27 cellular contexts compared by ENCODE assay signal in the genomic region with DNA sequence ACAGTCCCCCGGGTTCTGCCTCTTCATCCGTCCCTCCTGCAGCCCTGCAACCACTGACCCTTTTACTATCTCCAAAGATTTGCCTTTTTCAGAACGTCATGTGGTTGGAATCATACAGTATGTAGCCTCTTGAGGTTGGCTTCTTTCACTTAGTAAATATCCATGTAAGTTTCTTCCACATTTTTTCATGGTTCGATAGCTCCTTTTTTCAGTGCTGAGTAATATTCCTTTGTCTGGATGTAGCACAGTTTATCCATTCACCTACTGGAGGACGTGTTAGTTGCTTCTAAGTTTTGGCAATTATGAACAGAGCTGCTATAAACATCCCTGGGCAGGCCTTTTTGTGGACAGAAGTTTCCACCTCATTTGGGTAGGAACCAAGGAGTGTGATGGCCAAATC. TPM values are rescaled to one million over a fixed set of nuclear protein-coding genes. Genes with fewer than 3 reads are reported as not detected.
"Had no signal": no experiment of that assay in that cellular context is flagged by ENCODE, and none has a peak within 500 bp of the region (broad histone marks: within the 10 kb centered on the region; RNA-seq: fewer than 3 reads in every experiment).

No MANE protein-coding gene starts in this region.

- H3K9ac ChIP-seq: parathyroid adenoma had no signal

- H3K27me3 ChIP-seq: right lobe of liver, testis, vagina had no signal

- DNase-seq: islet precursor cell; left ventricle myocardium inferior; naive thymus-derived CD8-positive, alpha-beta T cell; occipital lobe; psoas muscle; right lobe of liver; stimulated activated CD4-positive, alpha-beta T cell treated with anti-CD3 and anti-CD28 coated beads, Interleukin-1b, Interleukin-23, amount 100 ng/mL, for 48 hours; stimulated activated CD4-positive, alpha-beta T cell treated with anti-CD3 and anti-CD28 coated beads, Interleukin-2, amount 100 ng/mL, for 48 hours; stimulated activated CD4-positive, alpha-beta T cell treated with anti-CD3 and anti-CD28 coated beads, Interleukin-4, amount 100 ng/mL, for 4 hours; stimulated activated CD8-positive, alpha-beta memory T cell treated with anti-CD3 and anti-CD28 coated beads, Interleukin-4, amount 100 ng/mL, for 48 hours; stimulated activated naive B cell treated with anti-CD40 and anti-IgM and Interleukin-4, amounts not matched to agents 10 μg/mL and 1 μg/mL and 100 μg/mL, for 72 hours; stimulated activated naive CD8-positive, alpha-beta T cell treated with anti-CD3 and anti-CD28 coated beads, Interleukin-15, Interleukin-2, amounts not matched to agents 100 U/mL and 50 U/mL, for 24 hours; stomach; testis; thyroid gland; transverse colon; upper lobe of left lung had no signal

- ATAC-seq: naive thymus-derived CD8-positive, alpha-beta T cell; psoas muscle; right lobe of liver; stimulated activated naive B cell treated with anti-CD40 and anti-IgM and Interleukin-4, amounts not matched to agents 10 μg/mL and 1 μg/mL and 100 μg/mL, for 72 hours; stimulated activated naive CD8-positive, alpha-beta T cell treated with anti-CD3 and anti-CD28 coated beads, Interleukin-15, Interleukin-2, amounts not matched to agents 100 U/mL and 50 U/mL, for 24 hours had no signal

- H3K4me3 ChIP-seq: hepatocyte, left ventricle myocardium inferior, lung, psoas muscle, right lobe of liver, smooth muscle cell, stomach, testis, thyroid gland, transverse colon, upper lobe of left lung, vagina had no signal

- H3K9me3 ChIP-seq: left ventricle myocardium inferior, neutrophil, psoas muscle, right lobe of liver, stomach, testis, thyroid gland, transverse colon, upper lobe of left lung, vagina had no signal

- H3K27ac ChIP-seq: hepatocyte, left ventricle myocardium inferior, neutrophil, parathyroid adenoma, psoas muscle, right lobe of liver, stomach, testis, thyroid gland, transverse colon, upper lobe of left lung, vagina had no signal

- H2AFZ ChIP-seq: hepatocyte, parathyroid adenoma had no signal

- H3K4me1 Mint-ChIP-seq: memory B cell had no signal

- H3K9me3 Mint-ChIP-seq: naive thymus-derived CD8-positive, alpha-beta T cell; nephron; neural crest cell; stimulated activated naive B cell treated with anti-CD40 and anti-IgM and Interleukin-4, amounts not matched to agents 10 μg/mL and 1 μg/mL and 100 μg/mL, for 72 hours had no signal

- H3K36me3 Mint-ChIP-seq: memory B cell; stimulated activated naive B cell treated with anti-CD40 and anti-IgM and Interleukin-4, amounts not matched to agents 10 μg/mL and 1 μg/mL and 100 μg/mL, for 72 hours had no signal

- H3K4me1 ChIP-seq: parathyroid adenoma, psoas muscle had no signal

- H3K4me3 Mint-ChIP-seq: memory B cell; naive thymus-derived CD8-positive, alpha-beta T cell; nephron; neural crest cell; stimulated activated naive B cell treated with anti-CD40 and anti-IgM and Interleukin-4, amounts not matched to agents 10 μg/mL and 1 μg/mL and 100 μg/mL, for 72 hours had no signal

- H3K4me2 ChIP-seq: hepatocyte, smooth muscle cell had no signal

- H3K36me3 ChIP-seq: left ventricle myocardium inferior, neutrophil, right lobe of liver, stomach, thyroid gland, transverse colon, upper lobe of left lung, vagina had no signal

- H3K79me2 ChIP-seq: parathyroid adenoma had no signal

- H3K27ac Mint-ChIP-seq: memory B cell; naive thymus-derived CD8-positive, alpha-beta T cell; nephron; stimulated activated naive B cell treated with anti-CD40 and anti-IgM and Interleukin-4, amounts not matched to agents 10 μg/mL and 1 μg/mL and 100 μg/mL, for 72 hours had no signal

RNA-seq across cellular contexts. Expression of a gene that starts 27.1 kb away (rescaled TPM):
- total RNA-seq: kidney epithelial cell; naive thymus-derived CD8-positive, alpha-beta T cell; right lobe of liver had no signal
